1 cellular context compared by ENCODE assay signal in the genomic region with DNA sequence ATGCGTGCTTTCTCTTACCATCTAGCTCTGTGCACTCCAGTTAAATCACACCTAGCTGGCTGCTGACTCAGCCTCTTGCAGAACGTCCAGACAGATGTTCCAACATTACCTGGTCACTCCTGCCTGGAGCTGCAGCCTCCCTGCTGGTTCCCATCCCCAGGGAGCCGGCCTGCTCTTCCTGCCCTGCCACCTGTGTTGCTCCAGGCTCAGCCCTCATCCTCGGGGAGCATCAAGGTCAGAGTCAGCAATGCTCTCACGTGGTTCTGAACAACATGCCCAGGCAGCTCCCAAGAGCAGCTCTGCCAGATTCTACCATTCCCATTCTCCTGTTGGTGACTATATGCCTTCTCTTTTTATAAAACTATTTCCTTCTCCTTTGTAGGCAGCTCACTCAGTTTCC.
TF ChIP-seq lines count a peak whose summit lies in the region.

No MANE protein-coding gene starts in this region.

TF ChIP-seq in GM23338, 12 proteins besides CTCF, POLR2A, EP300 and RAD21 (continued from another document):
- TF ChIP-seq, protein P1, sequence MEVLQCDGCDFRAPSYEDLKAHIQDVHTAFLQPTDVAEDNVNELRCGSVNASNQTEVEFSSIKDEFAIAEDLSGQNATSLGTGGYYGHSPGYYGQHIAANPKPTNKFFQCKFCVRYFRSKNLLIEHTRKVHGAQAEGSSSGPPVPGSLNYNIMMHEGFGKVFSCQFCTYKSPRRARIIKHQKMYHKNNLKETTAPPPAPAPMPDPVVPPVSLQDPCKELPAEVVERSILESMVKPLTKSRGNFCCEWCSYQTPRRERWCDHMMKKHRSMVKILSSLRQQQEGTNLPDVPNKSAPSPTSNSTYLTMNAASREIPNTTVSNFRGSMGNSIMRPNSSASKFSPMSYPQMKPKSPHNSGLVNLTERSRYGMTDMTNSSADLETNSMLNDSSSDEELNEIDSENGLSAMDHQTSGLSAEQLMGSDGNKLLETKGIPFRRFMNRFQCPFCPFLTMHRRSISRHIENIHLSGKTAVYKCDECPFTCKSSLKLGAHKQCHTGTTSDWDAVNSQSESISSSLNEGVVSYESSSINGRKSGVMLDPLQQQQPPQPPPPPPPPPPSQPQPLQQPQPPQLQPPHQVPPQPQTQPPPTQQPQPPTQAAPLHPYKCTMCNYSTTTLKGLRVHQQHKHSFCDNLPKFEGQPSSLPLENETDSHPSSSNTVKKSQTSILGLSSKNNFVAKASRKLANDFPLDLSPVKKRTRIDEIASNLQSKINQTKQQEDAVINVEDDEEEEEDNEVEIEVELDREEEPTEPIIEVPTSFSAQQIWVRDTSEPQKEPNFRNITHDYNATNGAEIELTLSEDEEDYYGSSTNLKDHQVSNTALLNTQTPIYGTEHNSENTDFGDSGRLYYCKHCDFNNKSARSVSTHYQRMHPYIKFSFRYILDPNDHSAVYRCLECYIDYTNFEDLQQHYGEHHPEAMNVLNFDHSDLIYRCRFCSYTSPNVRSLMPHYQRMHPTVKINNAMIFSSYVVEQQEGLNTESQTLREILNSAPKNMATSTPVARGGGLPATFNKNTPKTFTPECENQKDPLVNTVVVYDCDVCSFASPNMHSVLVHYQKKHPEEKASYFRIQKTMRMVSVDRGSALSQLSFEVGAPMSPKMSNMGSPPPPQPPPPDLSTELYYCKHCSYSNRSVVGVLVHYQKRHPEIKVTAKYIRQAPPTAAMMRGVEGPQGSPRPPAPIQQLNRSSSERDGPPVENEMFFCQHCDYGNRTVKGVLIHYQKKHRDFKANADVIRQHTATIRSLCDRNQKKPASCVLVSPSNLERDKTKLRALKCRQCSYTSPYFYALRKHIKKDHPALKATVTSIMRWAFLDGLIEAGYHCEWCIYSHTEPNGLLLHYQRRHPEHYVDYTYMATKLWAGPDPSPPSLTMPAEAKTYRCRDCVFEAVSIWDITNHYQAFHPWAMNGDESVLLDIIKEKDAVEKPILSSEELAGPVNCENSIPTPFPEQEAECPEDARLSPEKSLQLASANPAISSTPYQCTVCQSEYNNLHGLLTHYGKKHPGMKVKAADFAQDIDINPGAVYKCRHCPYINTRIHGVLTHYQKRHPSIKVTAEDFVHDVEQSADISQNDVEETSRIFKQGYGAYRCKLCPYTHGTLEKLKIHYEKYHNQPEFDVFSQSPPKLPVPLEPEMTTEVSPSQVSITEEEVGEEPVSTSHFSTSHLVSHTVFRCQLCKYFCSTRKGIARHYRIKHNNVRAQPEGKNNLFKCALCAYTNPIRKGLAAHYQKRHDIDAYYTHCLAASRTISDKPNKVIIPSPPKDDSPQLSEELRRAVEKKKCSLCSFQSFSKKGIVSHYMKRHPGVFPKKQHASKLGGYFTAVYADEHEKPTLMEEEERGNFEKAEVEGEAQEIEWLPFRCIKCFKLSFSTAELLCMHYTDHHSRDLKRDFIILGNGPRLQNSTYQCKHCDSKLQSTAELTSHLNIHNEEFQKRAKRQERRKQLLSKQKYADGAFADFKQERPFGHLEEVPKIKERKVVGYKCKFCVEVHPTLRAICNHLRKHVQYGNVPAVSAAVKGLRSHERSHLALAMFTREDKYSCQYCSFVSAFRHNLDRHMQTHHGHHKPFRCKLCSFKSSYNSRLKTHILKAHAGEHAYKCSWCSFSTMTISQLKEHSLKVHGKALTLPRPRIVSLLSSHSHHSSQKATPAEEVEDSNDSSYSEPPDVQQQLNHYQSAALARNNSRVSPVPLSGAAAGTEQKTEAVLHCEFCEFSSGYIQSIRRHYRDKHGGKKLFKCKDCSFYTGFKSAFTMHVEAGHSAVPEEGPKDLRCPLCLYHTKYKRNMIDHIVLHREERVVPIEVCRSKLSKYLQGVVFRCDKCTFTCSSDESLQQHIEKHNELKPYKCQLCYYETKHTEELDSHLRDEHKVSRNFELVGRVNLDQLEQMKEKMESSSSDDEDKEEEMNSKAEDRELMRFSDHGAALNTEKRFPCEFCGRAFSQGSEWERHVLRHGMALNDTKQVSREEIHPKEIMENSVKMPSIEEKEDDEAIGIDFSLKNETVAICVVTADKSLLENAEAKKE (CRISPR knock-in tag; IDR thresholded peaks at IDR 0.05) = no peak
- TF ChIP-seq, protein P2, sequence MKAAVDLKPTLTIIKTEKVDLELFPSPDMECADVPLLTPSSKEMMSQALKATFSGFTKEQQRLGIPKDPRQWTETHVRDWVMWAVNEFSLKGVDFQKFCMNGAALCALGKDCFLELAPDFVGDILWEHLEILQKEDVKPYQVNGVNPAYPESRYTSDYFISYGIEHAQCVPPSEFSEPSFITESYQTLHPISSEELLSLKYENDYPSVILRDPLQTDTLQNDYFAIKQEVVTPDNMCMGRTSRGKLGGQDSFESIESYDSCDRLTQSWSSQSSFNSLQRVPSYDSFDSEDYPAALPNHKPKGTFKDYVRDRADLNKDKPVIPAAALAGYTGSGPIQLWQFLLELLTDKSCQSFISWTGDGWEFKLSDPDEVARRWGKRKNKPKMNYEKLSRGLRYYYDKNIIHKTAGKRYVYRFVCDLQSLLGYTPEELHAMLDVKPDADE (IDR thresholded peaks at IDR 0.05) = no peak
- TF ChIP-seq ZNF114 (CRISPR knock-in tag; IDR thresholded peaks at IDR 0.05) (no peak), STAT1 (IDR thresholded peaks at IDR 0.05; ENCODE audit: unreplicated experiment) (no peak), POLR2AphosphoS5 (IDR thresholded peaks at IDR 0.05; ENCODE audit: low read depth) (no peak)
TF ChIP-seq in GM23338: peak in this region for 0.
